ENCODE assay signal across 1 cellular context in genomic region chr6:30902709-30903108, GRCh38.
TF ChIP-seq lines count a peak whose summit lies in the region.

No MANE protein-coding gene starts in this region.

TF ChIP-seq in H1, 55 proteins besides CTCF, POLR2A, EP300 and RAD21:
- TF ChIP-seq SUZ12 (IDR thresholded peaks at IDR 0.05; ENCODE audit: low read length) (no peak), BACH1 (IDR thresholded peaks at IDR 0.05; ENCODE audit: low read length) (no peak), POU5F1 (IDR thresholded peaks at IDR 0.05; ENCODE audit: low read depth, low read length) (no peak), MAFK (IDR thresholded peaks at IDR 0.05; ENCODE audit: low read depth, low read length) (no peak), EZH2 (IDR thresholded peaks at IDR 0.05; ENCODE audit: low read depth, low read length, severe bottlenecking) (no peak), HDAC6 (IDR thresholded peaks at IDR 0.05; ENCODE audit: low read depth, low read length) (no peak), ZNF274 (IDR thresholded peaks at IDR 0.05; ENCODE audit: borderline replicate concordance, extremely low read depth, low read length) (no peak), TAF7 (optimal IDR thresholded peaks at IDR 0.05; ENCODE audit: borderline replicate concordance, low read depth, low read length) (no peak), ATF3 (IDR thresholded peaks at IDR 0.05; ENCODE audit: insufficient read depth, low read depth, low read length) (no peak), SAP30 (IDR thresholded peaks at IDR 0.05; ENCODE audit: insufficient read depth, insufficient replicate concordance, low read length) (no peak)
TF ChIP-seq in H1: peak in this region for 0.
